18 cellular contexts compared by ENCODE assay signal in genomic region chr5:146766013-146766412, GRCh38.
"Had no signal": no experiment of that assay in that cellular context is flagged by ENCODE, and none has a peak within 500 bp of the region (broad histone marks: within the 10 kb centered on the region; RNA-seq: fewer than 3 reads in every experiment).

No MANE protein-coding gene starts in this region.

- ATAC-seq: gastrocnemius medialis, left cardiac atrium, lower lobe of right lung, sciatic nerve had no signal

- DNase-seq: cortex of kidney; dorsolateral prefrontal cortex; effector CD8-positive, alpha-beta T cell; gastrocnemius medialis; kidney; left cardiac atrium; left ventricle myocardium inferior; lower lobe of right lung; midbrain; nephron progenitor cell; stimulated activated CD4-positive, alpha-beta T cell treated with anti-CD3 and anti-CD28 coated beads, Interleukin-12 subunit alpha, Interleukin-12 subunit beta, amount 100 ng/mL, for 4 hours; stimulated activated naive CD4-positive, alpha-beta T cell treated with Interleukin-2 at 50 U/mL for 16 hours; trophoblast cell had no signal

- H3K4me1 Mint-ChIP-seq: memory B cell, nephron progenitor cell had no signal

- H3K36me3 Mint-ChIP-seq: memory B cell had no signal

- H3K4me1 ChIP-seq: esophagus muscularis mucosa, gastrocnemius medialis, left ventricle myocardium inferior, lower lobe of right lung had no signal

- H3K27ac Mint-ChIP-seq: memory B cell, nephron progenitor cell had no signal

- H3K4me3 Mint-ChIP-seq: memory B cell, nephron progenitor cell had no signal

- H3K27me3 Mint-ChIP-seq: memory B cell had no signal

- H3K36me3 ChIP-seq: esophagus muscularis mucosa, gastrocnemius medialis, left ventricle myocardium inferior, lower lobe of right lung had no signal

- H3K4me3 ChIP-seq: dorsolateral prefrontal cortex, esophagus muscularis mucosa, gastrocnemius medialis, left ventricle myocardium inferior, lower lobe of right lung, skin epidermis had no signal

- H3K27ac ChIP-seq: epithelial cell of prostate, esophagus muscularis mucosa, gastrocnemius medialis, left ventricle myocardium inferior, lower lobe of right lung had no signal

- H3K9me3 ChIP-seq: esophagus muscularis mucosa, gastrocnemius medialis, left ventricle myocardium inferior, lower lobe of right lung had no signal

- H3K9me3 Mint-ChIP-seq: nephron progenitor cell had no signal

- H3K27me3 ChIP-seq: dorsolateral prefrontal cortex, esophagus muscularis mucosa, gastrocnemius medialis had no signal
